ENCODE assay signal across 29 cellular contexts in genomic region chr1:180720753-180721152, GRCh38.
DNase-seq lines count a peak whose midpoint lies in the region; ATAC-seq, FAIRE-seq and TF ChIP-seq lines count a peak whose summit lies in the region.
"Had no signal": no experiment of that assay in that cellular context is flagged by ENCODE, and none has a peak within 500 bp of the region (broad histone marks: within the 10 kb centered on the region; RNA-seq: fewer than 3 reads in every experiment).

No MANE protein-coding gene starts in this region.

- no peaks in the 10 kb centered on the region for H3K36me3 ChIP-seq in HEK293 (ENCODE audit: control insufficient read depth in 2 of 2, insufficient read depth in 1 of 2, low read length in 2 of 2)
- H3K36me3 ChIP-seq in BE2C, result no peaks in the 10 kb centered on the region
- H3K36me3 ChIP-seq: esophagus squamous epithelium, gastrocnemius medialis, sigmoid colon had no signal

- CTCF ChIA-PET in A549 (lab: Yijun Ruan, JAX), result no interaction called here
- CTCF ChIA-PET in HEK293 (lab: Yijun Ruan, JAX), result no interaction called here

- no peak for TF ChIP-seq CTCF in A549 (IDR thresholded peaks at IDR 0.05)
- TF ChIP-seq CTCF in HEK293 (tag by site-specific recombination; IDR thresholded peaks at IDR 0.05), result no peak
- TF ChIP-seq CTCF in fibroblast of the aortic adventitia (IDR thresholded peaks at IDR 0.05; ENCODE audit: insufficient read depth, low read length), result no peak
- no peak for TF ChIP-seq CTCF in BE2C (IDR thresholded peaks at IDR 0.05; ENCODE audit: low read depth, low read length)

- POLR2A ChIA-PET in A549 (lab: Yijun Ruan, JAX) (no interaction called here), HEK293 (lab: Yijun Ruan, JAX) (no interaction called here)

- FAIRE-seq in A549 (lab: Jason Lieb, UNC), result no peak
- FAIRE-seq: A204.1, GM18507, GM19239 had no signal

- no peak for TF ChIP-seq EP300 in A549 (IDR thresholded peaks at IDR 0.05)

- no peak for ATAC-seq in A549
- ATAC-seq in SK-N-SH treated with all-trans-retinoic acid at 6 μM for 48 hours, result peak; percentile 60
- ATAC-seq: gastrocnemius medialis, left cardiac atrium, psoas muscle had no signal

- TF ChIP-seq POLR2A in A549 (IDR thresholded peaks at IDR 0.05; ENCODE audit: low read length), result no peak

- no peak overlapping the region for H3K4me2 ChIP-seq in A549
- H3K4me2 ChIP-seq: hepatocyte had no signal

- no peak for TF ChIP-seq RAD21 in A549 (conservative IDR thresholded peaks at IDR 0.05 in 1 of 2, IDR thresholded peaks at IDR 0.05 in 1 of 2)

- H3K4me1 ChIP-seq in A549 (no peaks in the 10 kb centered on the region), HEK293 (ENCODE audit: control insufficient read depth, insufficient read depth, low read length) (no peaks in the 10 kb centered on the region), BE2C (peaks cover 6% of the 10 kb centered on the region; the same call in 1 of the 2 replicates)
- H3K4me1 ChIP-seq: esophagus squamous epithelium had no signal

- H3K4me3 ChIP-seq in A549 (no peak overlapping the region), HEK293 (ENCODE audit: low read depth, low read length) (no peak overlapping the region), fibroblast of the aortic adventitia (ENCODE audit: low read depth, low read length) (no peak overlapping the region), BE2C (ENCODE audit: low read depth, low read length) (no peak overlapping the region)
- H3K4me3 ChIP-seq: esophagus squamous epithelium, gastrocnemius medialis, hepatocyte, lung, psoas muscle, sigmoid colon had no signal

- 97% methylated on average over 4 of the region's 4 CpGs for WGBS in A549 (ENCODE audit: missing lambda C conversion rate)

- no peaks in the 10 kb centered on the region for H3K27me3 ChIP-seq in BE2C
- H3K27me3 ChIP-seq: esophagus squamous epithelium, gastrocnemius medialis, hepatocyte, sigmoid colon had no signal

- no peak for DNase-seq in A549 (ENCODE audit: low read depth in 1 of 2, low spot score in 1 of 2)
- DNase-seq in fibroblast of the aortic adventitia (ENCODE audit: low read depth), result peak; percentile 4
- DNase-seq in BE2C, result no peak
- DNase-seq in T-helper 2 cell, result no peak
- DNase-seq in Kasumi-1 (lab: John Stamatoyannopoulos, UW), result no peak
- no peak for DNase-seq in NCI-H510A (lab: John Stamatoyannopoulos, UW)
- DNase-seq: activated CD4-positive, alpha-beta T cell treated with anti-CD3 and anti-CD28 coated beads, Interleukin-2, amount 50 U/mL, for 4 hours; activated naive CD4-positive, alpha-beta T cell; activated T-cell treated with anti-CD3 and anti-CD28 coated beads, Interleukin-2, amount 50 U/mL, for 48 hours; AML-193; CD4-positive, alpha-beta T cell; dermis blood vessel endothelial cell; esophagus squamous epithelium; gastrocnemius medialis; GOT3; left cardiac atrium; NCI-H1092; NCI-H1694; psoas muscle; sigmoid colon; stimulated activated CD4-positive, alpha-beta T cell treated with anti-CD3 and anti-CD28 coated beads, Interleukin-4, amount 100 ng/mL, for 1 hour; substantia nigra had no signal

- no peak overlapping the region for H3K27ac ChIP-seq in A549
- no peak overlapping the region for H3K27ac ChIP-seq in HEK293 (ENCODE audit: extremely low read depth, low read depth, low read length)
- H3K27ac ChIP-seq: esophagus squamous epithelium, gastrocnemius medialis, hepatocyte, psoas muscle, sigmoid colon had no signal

- H3K9me3 ChIP-seq in A549 (no peaks in the 10 kb centered on the region), HEK293 (ENCODE audit: control insufficient read depth, insufficient read depth, low read depth, low read length) (no peaks in the 10 kb centered on the region), BE2C (no peaks in the 10 kb centered on the region; the same call in 1 of the 2 replicates)
- H3K9me3 ChIP-seq: esophagus squamous epithelium, gastrocnemius medialis, psoas muscle, sigmoid colon had no signal

TF ChIP-seq in A549, 52 proteins besides CTCF, POLR2A, EP300 and RAD21:
- TF ChIP-seq FOSL2 (IDR thresholded peaks at IDR 0.05), result no peak
- TF ChIP-seq FOSL2 (CRISPR knock-in tag; IDR thresholded peaks at IDR 0.05), result peak; percentile 27; the same call in 1 of the 2 replicates
- no peak for TF ChIP-seq CHD4 (IDR thresholded peaks at IDR 0.05; ENCODE audit: borderline replicate concordance)
- TF ChIP-seq NFE2L2 (conservative IDR thresholded peaks at IDR 0.05; ENCODE audit: low read length), result no peak
- no peak for TF ChIP-seq CBX8 (IDR thresholded peaks at IDR 0.05)

TF ChIP-seq in HEK293, 187 proteins besides CTCF, POLR2A, EP300 and RAD21:
- no peak for TF ChIP-seq ZNF654 (tag by site-specific recombination; IDR thresholded peaks at IDR 0.05; ENCODE audit: low read depth)
- TF ChIP-seq ZNF157 (tag by site-specific recombination; IDR thresholded peaks at IDR 0.05), result no peak
- TF ChIP-seq ZNF146 (tag by site-specific recombination; IDR thresholded peaks at IDR 0.05), result no peak
- TF ChIP-seq ZSCAN4 (tag by site-specific recombination; IDR thresholded peaks at IDR 0.05), result no peak
- no peak for TF ChIP-seq ZNF416 (tag by site-specific recombination; IDR thresholded peaks at IDR 0.05)
- peak; percentile 20; the same call in 1 of the 2 replicates for TF ChIP-seq ZNF585B (tag by site-specific recombination; IDR thresholded peaks at IDR 0.05)

TF ChIP-seq in SK-N-SH treated with all-trans-retinoic acid at 6 μM for 48 hours, 23 proteins besides CTCF, POLR2A, EP300 and RAD21:
- TF ChIP-seq ISL1 (CRISPR knock-in tag; IDR thresholded peaks at IDR 0.05) (0 out of 2 replicates have a peak, but pooled peaks have one; percentile 6), ZNF70 (CRISPR knock-in tag; IDR thresholded peaks at IDR 0.05) (no peak)
TF ChIP-seq in SK-N-SH treated with all-trans-retinoic acid at 6 μM for 48 hours: peak in this region for 1.
